ENCODE assay signal across 21 cellular contexts in the genomic region with DNA sequence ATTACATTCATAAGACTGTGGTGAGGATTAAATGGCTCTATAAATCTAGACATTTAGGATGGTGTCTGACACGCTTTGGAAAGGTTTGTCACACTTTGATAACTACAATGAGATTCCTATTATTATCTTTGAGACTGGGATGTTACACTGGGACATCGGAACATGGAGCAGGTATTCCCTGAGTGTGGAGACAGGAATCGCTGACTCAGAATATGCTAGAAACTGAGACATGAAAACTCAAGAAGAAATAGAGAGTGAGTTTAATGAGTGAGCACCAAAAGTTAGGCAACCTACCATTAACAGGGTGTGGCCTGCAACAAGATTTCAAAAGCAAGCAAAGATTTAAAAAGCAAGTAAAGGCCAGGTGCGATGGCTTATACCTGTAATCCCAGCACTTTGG.
DNase-seq lines count a peak whose midpoint lies in the region; ATAC-seq, FAIRE-seq and TF ChIP-seq lines count a peak whose summit lies in the region.
"Had no signal": no experiment of that assay in that cellular context is flagged by ENCODE, and none has a peak within 500 bp of the region (broad histone marks: within the 10 kb centered on the region; RNA-seq: fewer than 3 reads in every experiment).

No MANE protein-coding gene starts in this region.

- H2AK5ac ChIP-seq in IMR-90 (ENCODE audit: low read depth, low read length): no peak overlapping the region

- dilution Hi-C loops in IMR-90 (cut with HindIII; ENCODE audit: low sequenced_read_pairs, unreplicated experiment): no loop called here

- DNase-seq in A549 (ENCODE audit: low read depth in 1 of 2, low spot score in 1 of 2): no peak
- DNase-seq in IMR-90: no peak
- peak; percentile 22 for DNase-seq in epithelial cell of esophagus (ENCODE audit: low read depth)
- DNase-seq: 8988T; AML-193; Caco-2; Calu3; CD4-positive, alpha-beta T cell; CD8-positive, alpha-beta T cell; DMS79 treated with DMSO at 0.1 percent for 48 hours; GF-D8 had no signal

- no peak overlapping the region for H4K5ac ChIP-seq in IMR-90 (ENCODE audit: low read depth, low read length)

- intact Hi-C loops in IMR-90 (cut with micrococcal nuclease): no loop called here

- TF ChIP-seq EP300 in A549 (IDR thresholded peaks at IDR 0.05): no peak

- no peak overlapping the region for H2BK5ac ChIP-seq in IMR-90 (ENCODE audit: low read depth, low read length, poor library complexity, severe bottlenecking)

- H3K9ac ChIP-seq in IMR-90 (ENCODE audit: low read depth, low read length): no peak overlapping the region
- H3K9ac ChIP-seq: BLaER1 treated with 17β-estradiol and CSF1 and Interleukin-3, amounts not matched to agents 10 nM and 100 nM had no signal

- POLR2A ChIA-PET in A549 (lab: Yijun Ruan, JAX) (no interaction called here), IMR-90 (lab: Charles Lee; ENCODE audit: unreplicated experiment) (no interaction called here)

- H2BK120ac ChIP-seq in IMR-90 (ENCODE audit: low read depth, low read length): no peak overlapping the region

- no peak for TF ChIP-seq CTCF in A549 (IDR thresholded peaks at IDR 0.05)
- no peak for TF ChIP-seq CTCF in IMR-90 (conservative IDR thresholded peaks at IDR 0.05; ENCODE audit: low read depth, low read length)
- TF ChIP-seq CTCF in epithelial cell of esophagus (IDR thresholded peaks at IDR 0.05; ENCODE audit: insufficient read depth, low read depth, low read length, missing control alignments): no peak

- CTCF ChIA-PET in A549 (lab: Yijun Ruan, JAX) (no interaction called here), IMR-90 (lab: Yijun Ruan, JAX) (no interaction called here)

- H3K9me3 ChIP-seq in A549 (no peaks in the 10 kb centered on the region), IMR-90 (ENCODE audit: control insufficient read depth, insufficient read depth, low read length) (no peaks in the 10 kb centered on the region)
- H3K9me3 ChIP-seq: BLaER1 treated with 17β-estradiol and CSF1 and Interleukin-3, amounts not matched to agents 10 nM and 100 nM; Caco-2 had no signal

- in situ Hi-C loops in IMR-90 (cut with MboI; ENCODE audit: low sequenced_read_pairs): no loop called here

- no peak for TF ChIP-seq POLR2A in A549 (IDR thresholded peaks at IDR 0.05; ENCODE audit: low read length)
- no peak for TF ChIP-seq POLR2A in IMR-90 (IDR thresholded peaks at IDR 0.05; ENCODE audit: low read depth, low read length)

- whole genome bisulfite sequencing in A549 (ENCODE audit: missing lambda C conversion rate): 86% methylated on average over 4 of the region's 4 CpGs
- no CpG with 5 or more reads among the region's 4 CpGs for WGBS in IMR-90 (ENCODE audit: extremely low coverage in 2 of 2, insufficient read length in 1 of 2), 2 experiments

- H3K14ac ChIP-seq in IMR-90 (replicated peaks; ENCODE audit: low read depth, low read length): no peak overlapping the region

- H3K4ac ChIP-seq in IMR-90 (ENCODE audit: low read depth, low read length): no peak overlapping the region; the same call in 1 of the 2 replicates

- H3K9me1 ChIP-seq in IMR-90 (ENCODE audit: insufficient read depth, low read length): no peaks in the 10 kb centered on the region; the same call in none of the 2 replicates

- no peak for FAIRE-seq in A549 (lab: Jason Lieb, UNC)
- FAIRE-seq: A204.1, D721Med, G401.6, GM12891, GM18507 had no signal

- no peaks in the 10 kb centered on the region for H3K79me1 ChIP-seq in IMR-90 (ENCODE audit: low read depth in 1 of 2, low read length in 2 of 2)

- H2BK20ac ChIP-seq in IMR-90 (ENCODE audit: low read depth, low read length): no peak overlapping the region

- H2AK9ac ChIP-seq in IMR-90 (replicated peaks; ENCODE audit: low read depth, low read length, poor library complexity): no peak overlapping the region

- H3K4me3 ChIP-seq in A549 (no peak overlapping the region), IMR-90 (ENCODE audit: insufficient read depth, low read depth, low read length) (no peak overlapping the region), epithelial cell of esophagus (ENCODE audit: low read length) (no peak overlapping the region)
- H3K4me3 ChIP-seq: BLaER1 treated with 17β-estradiol and CSF1 and Interleukin-3, amounts not matched to agents 10 nM and 100 nM had no signal

- H4K8ac ChIP-seq in IMR-90 (ENCODE audit: low read depth in 2 of 2, low read length in 2 of 2): no peak overlapping the region

- H3K4me2 ChIP-seq in A549: no peak overlapping the region
- no peak overlapping the region for H3K4me2 ChIP-seq in IMR-90 (ENCODE audit: low read depth, low read length)
- H3K4me2 ChIP-seq: BLaER1 treated with 17β-estradiol and CSF1 and Interleukin-3, amounts not matched to agents 10 nM and 100 nM had no signal

- no TSS peak for BruUV-seq in IMR-90 (replicated peaks; lab: Mats Ljungman, UMichigan)

- H3K27me3 ChIP-seq in IMR-90 (ENCODE audit: control insufficient read depth, insufficient read depth, low read length): no peaks in the 10 kb centered on the region
- H3K27me3 ChIP-seq: BLaER1 treated with 17β-estradiol and CSF1 and Interleukin-3, amounts not matched to agents 10 nM and 100 nM had no signal

- TF ChIP-seq RAD21 in A549 (conservative IDR thresholded peaks at IDR 0.05 in 1 of 2, IDR thresholded peaks at IDR 0.05 in 1 of 2) (no peak), IMR-90 (IDR thresholded peaks at IDR 0.05; ENCODE audit: low read length) (no peak)

- H2AFZ ChIP-seq in IMR-90 (replicated peaks; ENCODE audit: low read length, poor library complexity): no peak overlapping the region

- H3K36me3 ChIP-seq in IMR-90 (ENCODE audit: control insufficient read depth, insufficient read depth, low read length): no peaks in the 10 kb centered on the region
- H3K36me3 ChIP-seq: BLaER1 treated with 17β-estradiol and CSF1 and Interleukin-3, amounts not matched to agents 10 nM and 100 nM had no signal

- no peak overlapping the region for H4K91ac ChIP-seq in IMR-90 (ENCODE audit: insufficient read depth, low read depth, low read length)

- no peak overlapping the region for H2BK15ac ChIP-seq in IMR-90 (ENCODE audit: low read depth, low read length)

- no peak overlapping the region for H3K23ac ChIP-seq in IMR-90 (ENCODE audit: low read depth, low read length)

- H3K56ac ChIP-seq in IMR-90 (ENCODE audit: extremely low read depth, insufficient read depth, low read length): no peak overlapping the region

- no peak overlapping the region for H3K18ac ChIP-seq in IMR-90 (ENCODE audit: low read depth, low read length)

- H3K4me1 ChIP-seq in A549: no peaks in the 10 kb centered on the region
- H3K4me1 ChIP-seq in IMR-90 (ENCODE audit: control insufficient read depth, insufficient read depth, low read length): peaks cover 1% of the 10 kb centered on the region; the same call in 1 of the 2 replicates
- H3K4me1 ChIP-seq: BLaER1 treated with 17β-estradiol and CSF1 and Interleukin-3, amounts not matched to agents 10 nM and 100 nM; Caco-2 had no signal

- H3K27ac ChIP-seq in A549 (no peak overlapping the region), IMR-90 (ENCODE audit: insufficient read depth, low read length) (no peak overlapping the region)
- H3K27ac ChIP-seq: BLaER1 treated with 17β-estradiol and CSF1 and Interleukin-3, amounts not matched to agents 10 nM and 100 nM; C4-2B had no signal

- no peaks in the 10 kb centered on the region for H4K20me1 ChIP-seq in IMR-90 (ENCODE audit: insufficient read depth, low read length)
- H4K20me1 ChIP-seq: BLaER1 treated with 17β-estradiol and CSF1 and Interleukin-3, amounts not matched to agents 10 nM and 100 nM had no signal

- no peak for ATAC-seq in A549
- no peak for ATAC-seq in IMR-90 (ENCODE audit: low read depth)
- no peak for ATAC-seq in GM18502 (IDR thresholded peaks at IDR 0.05; ENCODE audit: poor library complexity, unreplicated experiment)
- ATAC-seq in HG03469 (IDR thresholded peaks at IDR 0.05; ENCODE audit: unreplicated experiment): no peak
- no peak for ATAC-seq in HG03521 (IDR thresholded peaks at IDR 0.05; ENCODE audit: unreplicated experiment)
- ATAC-seq: CD8-positive, alpha-beta T cell had no signal

TF ChIP-seq in A549, 52 proteins besides CTCF, POLR2A, EP300 and RAD21:
- TF ChIP-seq POLR2AphosphoS2 (conservative IDR thresholded peaks at IDR 0.05; ENCODE audit: low read length) (no peak), MAFK (IDR thresholded peaks at IDR 0.05; ENCODE audit: partially characterized antibody) (peak; percentile 51), BHLHE40 (IDR thresholded peaks at IDR 0.05; ENCODE audit: low read depth, low read length) (no peak)

TF ChIP-seq in IMR-90, 13 proteins besides CTCF, POLR2A, EP300 and RAD21:
- TF ChIP-seq ELK1 (IDR thresholded peaks at IDR 0.05; ENCODE audit: borderline replicate concordance, low read depth, low read length): no peak
- peak; percentile 84 for TF ChIP-seq MAFK (IDR thresholded peaks at IDR 0.05; ENCODE audit: low read depth, low read length)
